8 cellular contexts compared by ENCODE assay signal in genomic region chr17:16584273-16584995, GRCh38. TPM values are rescaled to one million over a fixed set of nuclear protein-coding genes. Genes with fewer than 3 reads are reported as not detected.
DNase-seq lines count a peak whose midpoint lies in the region; ATAC-seq and TF ChIP-seq lines count a peak whose summit lies in the region.

No MANE protein-coding gene starts in this region.

- ATAC-seq in SK-N-SH treated with all-trans-retinoic acid at 6 μM for 48 hours (peak; percentile 96), GM21723 (IDR thresholded peaks at IDR 0.05; ENCODE audit: unreplicated experiment) (no peak)

- H3K27me3 ChIP-seq in MM.1S (replicated peaks; ENCODE audit: insufficient read depth, low read length), result peaks cover 11% of the 10 kb centered on the region

- H3K79me2 ChIP-seq in MM.1S (ENCODE audit: low read length), result no peaks in the 10 kb centered on the region

- no peaks in the 10 kb centered on the region for H3K9me3 Mint-ChIP-seq in activated naive CD8-positive, alpha-beta T cell (ENCODE audit: low read depth)
- peaks cover 3% of the 10 kb centered on the region for H3K9me3 Mint-ChIP-seq in glutamatergic neuron (ENCODE audit: unreplicated experiment)

- H3K36me3 ChIP-seq in MM.1S (replicated peaks; ENCODE audit: insufficient read depth, low read length), result no peaks in the 10 kb centered on the region

- no peak overlapping the region for H3K9ac ChIP-seq in MM.1S (ENCODE audit: low read length)

- H2AFZ ChIP-seq in MM.1S (ENCODE audit: low read length), result no peak overlapping the region

- H4K20me1 ChIP-seq in MM.1S (ENCODE audit: insufficient read depth, low read length), result no peaks in the 10 kb centered on the region

- no peak overlapping the region for H3K4me2 ChIP-seq in MM.1S (ENCODE audit: low read depth, low read length)

- H3K4me1 Mint-ChIP-seq in activated naive CD8-positive, alpha-beta T cell (ENCODE audit: low read depth), result peaks cover 16% of the 10 kb centered on the region
- peaks cover 3% of the 10 kb centered on the region for H3K4me1 Mint-ChIP-seq in glutamatergic neuron (ENCODE audit: low read depth, unreplicated experiment)

- TF ChIP-seq CTCF in MM.1S (IDR thresholded peaks at IDR 0.05; ENCODE audit: low read length), result peak; percentile 23
- peak; percentile 84 for TF ChIP-seq CTCF in glutamatergic neuron (IDR thresholded peaks at IDR 0.05; ENCODE audit: partially characterized antibody, unreplicated experiment)

- no peak overlapping the region for H3K4me3 ChIP-seq in MM.1S (ENCODE audit: low read length)

- H3K9me3 ChIP-seq in MM.1S (replicated peaks; ENCODE audit: insufficient read depth, low read length), result no peaks in the 10 kb centered on the region

- no peaks in the 10 kb centered on the region for H3K4me1 ChIP-seq in MM.1S (ENCODE audit: low read length)

- no peaks in the 10 kb centered on the region for H3F3A ChIP-seq in MM.1S (ENCODE audit: insufficient read depth, low read length)

- peak overlapping the region; percentile 82 for H3K27ac Mint-ChIP-seq in activated naive CD8-positive, alpha-beta T cell
- no peak overlapping the region for H3K27ac Mint-ChIP-seq in glutamatergic neuron (ENCODE audit: unreplicated experiment)

- H3K27ac ChIP-seq in MM.1S (ENCODE audit: low read length), result no peak overlapping the region

- peak overlapping the region; percentile 81 for H3K4me3 Mint-ChIP-seq in activated naive CD8-positive, alpha-beta T cell
- peak overlapping the region; percentile 84 for H3K4me3 Mint-ChIP-seq in glutamatergic neuron (ENCODE audit: unreplicated experiment)

- H3K27me3 Mint-ChIP-seq in activated naive CD8-positive, alpha-beta T cell, result peaks cover 10% of the 10 kb centered on the region
- peaks cover 5% of the 10 kb centered on the region for H3K27me3 Mint-ChIP-seq in glutamatergic neuron (ENCODE audit: unreplicated experiment)

- no peaks in the 10 kb centered on the region for H3K9me2 ChIP-seq in MM.1S (replicated peaks; ENCODE audit: insufficient read depth, low read length)

- no peaks in the 10 kb centered on the region for H3K36me3 Mint-ChIP-seq in activated naive CD8-positive, alpha-beta T cell
- H3K36me3 Mint-ChIP-seq in glutamatergic neuron (ENCODE audit: unreplicated experiment), result no peaks in the 10 kb centered on the region

- DNase-seq in GM04504 (ENCODE audit: low read depth) (peak; percentile 72), MM.1S (no peak), glutamatergic neuron (peak; percentile 95), nucleus accumbens (lab: John Stamatoyannopoulos, UW) (peak; percentile 18 to 97 (median 86)), stromal cell of bone marrow (ENCODE audit: low read depth) (peak; percentile 78)

TF ChIP-seq in SK-N-SH treated with all-trans-retinoic acid at 6 μM for 48 hours, 23 proteins besides CTCF, POLR2A, EP300 and RAD21:
- no peak for TF ChIP-seq TCF4 (CRISPR knock-in tag; IDR thresholded peaks at IDR 0.05; ENCODE audit: borderline replicate concordance)
- peak; percentile 66; the same call in 1 of the 2 replicates for TF ChIP-seq TSHZ2 (CRISPR knock-in tag; IDR thresholded peaks at IDR 0.05)
- no peak for TF ChIP-seq RARB (CRISPR knock-in tag; IDR thresholded peaks at IDR 0.05)
- no peak for TF ChIP-seq PATZ1 (CRISPR knock-in tag; IDR thresholded peaks at IDR 0.05; ENCODE audit: borderline replicate concordance)
- TF ChIP-seq SNAI2 (CRISPR knock-in tag; IDR thresholded peaks at IDR 0.05), result no peak
- no peak for TF ChIP-seq CSDC2 (CRISPR knock-in tag; IDR thresholded peaks at IDR 0.05)

RNA-seq across cellular contexts. Expression of gene ZNF287, which starts 15.4 kb away (rescaled TPM):
- 17.4 TPM for total RNA-seq in glutamatergic neuron (ENCODE audit: unreplicated experiment)
